1 cellular context compared by ENCODE assay signal in the genomic region with DNA sequence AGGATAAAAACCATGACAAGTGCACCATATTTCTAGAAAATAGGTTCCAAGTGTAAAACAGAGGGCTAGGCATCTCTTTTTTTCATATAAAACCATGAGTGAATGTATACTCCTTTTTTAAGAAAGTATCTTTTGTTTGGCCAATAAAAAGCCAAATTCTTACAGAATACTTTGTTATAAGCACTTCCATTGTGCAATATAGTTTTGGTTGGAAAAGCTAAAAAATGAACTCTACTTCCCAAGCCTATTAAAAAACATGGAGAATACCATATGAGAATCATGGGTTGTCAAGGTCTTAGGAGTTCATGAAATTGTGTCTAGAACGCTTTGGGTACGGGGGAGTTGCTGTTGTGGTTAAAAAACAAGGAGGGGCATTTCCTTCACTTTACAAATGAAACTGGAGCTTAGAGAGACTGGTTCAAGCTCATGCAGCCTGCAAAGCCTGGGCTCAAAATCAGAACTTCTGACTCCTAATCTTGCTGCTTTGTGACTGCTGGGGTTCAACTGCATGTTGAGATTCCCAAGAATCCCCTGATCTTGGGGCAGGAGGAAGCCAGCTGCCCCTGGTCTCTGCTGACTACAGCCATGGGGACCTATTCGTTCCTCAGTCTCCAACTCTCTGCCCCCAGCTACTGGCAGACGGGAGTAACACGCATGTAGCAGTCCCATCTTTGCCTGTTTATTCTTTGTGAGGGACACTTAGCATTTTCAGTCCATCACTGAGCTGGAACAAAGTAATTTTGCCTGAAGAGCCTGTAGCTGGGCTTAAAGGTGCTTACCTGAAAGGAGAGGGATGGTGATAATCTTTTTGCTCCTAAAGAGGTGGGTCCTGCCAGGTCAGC.
TF ChIP-seq lines count a peak whose summit lies in the region.

No MANE protein-coding gene starts in this region.

TF ChIP-seq in K562, 482 proteins besides CTCF, POLR2A, EP300 and RAD21 (continued from another document):
- TF ChIP-seq, protein P1, sequence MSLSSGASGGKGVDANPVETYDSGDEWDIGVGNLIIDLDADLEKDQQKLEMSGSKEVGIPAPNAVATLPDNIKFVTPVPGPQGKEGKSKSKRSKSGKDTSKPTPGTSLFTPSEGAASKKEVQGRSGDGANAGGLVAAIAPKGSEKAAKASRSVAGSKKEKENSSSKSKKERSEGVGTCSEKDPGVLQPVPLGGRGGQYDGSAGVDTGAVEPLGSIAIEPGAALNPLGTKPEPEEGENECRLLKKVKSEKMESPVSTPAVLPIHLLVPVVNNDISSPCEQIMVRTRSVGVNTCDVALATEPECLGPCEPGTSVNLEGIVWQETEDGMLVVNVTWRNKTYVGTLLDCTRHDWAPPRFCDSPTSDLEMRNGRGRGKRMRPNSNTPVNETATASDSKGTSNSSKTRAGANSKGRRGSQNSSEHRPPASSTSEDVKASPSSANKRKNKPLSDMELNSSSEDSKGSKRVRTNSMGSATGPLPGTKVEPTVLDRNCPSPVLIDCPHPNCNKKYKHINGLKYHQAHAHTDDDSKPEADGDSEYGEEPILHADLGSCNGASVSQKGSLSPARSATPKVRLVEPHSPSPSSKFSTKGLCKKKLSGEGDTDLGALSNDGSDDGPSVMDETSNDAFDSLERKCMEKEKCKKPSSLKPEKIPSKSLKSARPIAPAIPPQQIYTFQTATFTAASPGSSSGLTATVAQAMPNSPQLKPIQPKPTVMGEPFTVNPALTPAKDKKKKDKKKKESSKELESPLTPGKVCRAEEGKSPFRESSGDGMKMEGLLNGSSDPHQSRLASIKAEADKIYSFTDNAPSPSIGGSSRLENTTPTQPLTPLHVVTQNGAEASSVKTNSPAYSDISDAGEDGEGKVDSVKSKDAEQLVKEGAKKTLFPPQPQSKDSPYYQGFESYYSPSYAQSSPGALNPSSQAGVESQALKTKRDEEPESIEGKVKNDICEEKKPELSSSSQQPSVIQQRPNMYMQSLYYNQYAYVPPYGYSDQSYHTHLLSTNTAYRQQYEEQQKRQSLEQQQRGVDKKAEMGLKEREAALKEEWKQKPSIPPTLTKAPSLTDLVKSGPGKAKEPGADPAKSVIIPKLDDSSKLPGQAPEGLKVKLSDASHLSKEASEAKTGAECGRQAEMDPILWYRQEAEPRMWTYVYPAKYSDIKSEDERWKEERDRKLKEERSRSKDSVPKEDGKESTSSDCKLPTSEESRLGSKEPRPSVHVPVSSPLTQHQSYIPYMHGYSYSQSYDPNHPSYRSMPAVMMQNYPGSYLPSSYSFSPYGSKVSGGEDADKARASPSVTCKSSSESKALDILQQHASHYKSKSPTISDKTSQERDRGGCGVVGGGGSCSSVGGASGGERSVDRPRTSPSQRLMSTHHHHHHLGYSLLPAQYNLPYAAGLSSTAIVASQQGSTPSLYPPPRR (CRISPR knock-in tag; IDR thresholded peaks at IDR 0.05; ENCODE audit: borderline replicate concordance): no peak
- peak; percentile 32; the same call in 1 of the 2 replicates for TF ChIP-seq DPF2 (IDR thresholded peaks at IDR 0.05)
- TF ChIP-seq DACH1 (IDR thresholded peaks at IDR 0.05; ENCODE audit: partially characterized antibody): no peak
- peak; percentile 42; the same call in 1 of the 2 replicates for TF ChIP-seq KLF16 (IDR thresholded peaks at IDR 0.05)
- TF ChIP-seq, protein P2, sequence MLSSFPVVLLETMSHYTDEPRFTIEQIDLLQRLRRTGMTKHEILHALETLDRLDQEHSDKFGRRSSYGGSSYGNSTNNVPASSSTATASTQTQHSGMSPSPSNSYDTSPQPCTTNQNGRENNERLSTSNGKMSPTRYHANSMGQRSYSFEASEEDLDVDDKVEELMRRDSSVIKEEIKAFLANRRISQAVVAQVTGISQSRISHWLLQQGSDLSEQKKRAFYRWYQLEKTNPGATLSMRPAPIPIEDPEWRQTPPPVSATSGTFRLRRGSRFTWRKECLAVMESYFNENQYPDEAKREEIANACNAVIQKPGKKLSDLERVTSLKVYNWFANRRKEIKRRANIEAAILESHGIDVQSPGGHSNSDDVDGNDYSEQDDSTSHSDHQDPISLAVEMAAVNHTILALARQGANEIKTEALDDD (IDR thresholded peaks at IDR 0.05): 0 out of 2 replicates have a peak, but pooled peaks have one; percentile 32
- TF ChIP-seq JUNB (CRISPR knock-in tag; conservative IDR thresholded peaks at IDR 0.05): no peak
- TF ChIP-seq, protein P3, sequence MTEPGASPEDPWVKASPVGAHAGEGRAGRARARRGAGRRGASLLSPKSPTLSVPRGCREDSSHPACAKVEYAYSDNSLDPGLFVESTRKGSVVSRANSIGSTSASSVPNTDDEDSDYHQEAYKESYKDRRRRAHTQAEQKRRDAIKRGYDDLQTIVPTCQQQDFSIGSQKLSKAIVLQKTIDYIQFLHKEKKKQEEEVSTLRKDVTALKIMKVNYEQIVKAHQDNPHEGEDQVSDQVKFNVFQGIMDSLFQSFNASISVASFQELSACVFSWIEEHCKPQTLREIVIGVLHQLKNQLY (CRISPR knock-in tag; conservative IDR thresholded peaks at IDR 0.05): no peak
- peak; percentile 72 for TF ChIP-seq CEBPB (tag; IDR thresholded peaks at IDR 0.05)
- TF ChIP-seq RFX1 (IDR thresholded peaks at IDR 0.05): no peak
- TF ChIP-seq ZNF707 (CRISPR knock-in tag; conservative IDR thresholded peaks at IDR 0.05): no peak
- no peak for TF ChIP-seq GTF2F1 (IDR thresholded peaks at IDR 0.05; ENCODE audit: low read depth, low read length)
- peak; percentile 16; the same call in 1 of the 2 replicates for TF ChIP-seq ESRRA (IDR thresholded peaks at IDR 0.05; ENCODE audit: borderline replicate concordance, low read depth)
- TF ChIP-seq CC2D1A (IDR thresholded peaks at IDR 0.05): 0 out of 2 replicates have a peak, but pooled peaks have one; percentile 47
- no peak for TF ChIP-seq ZFX (CRISPR knock-in tag; IDR thresholded peaks at IDR 0.05)
- no peak for TF ChIP-seq BRF1 (IDR thresholded peaks at IDR 0.05; ENCODE audit: borderline replicate concordance, extremely low read depth, insufficient read length)
- TF ChIP-seq, protein P4, sequence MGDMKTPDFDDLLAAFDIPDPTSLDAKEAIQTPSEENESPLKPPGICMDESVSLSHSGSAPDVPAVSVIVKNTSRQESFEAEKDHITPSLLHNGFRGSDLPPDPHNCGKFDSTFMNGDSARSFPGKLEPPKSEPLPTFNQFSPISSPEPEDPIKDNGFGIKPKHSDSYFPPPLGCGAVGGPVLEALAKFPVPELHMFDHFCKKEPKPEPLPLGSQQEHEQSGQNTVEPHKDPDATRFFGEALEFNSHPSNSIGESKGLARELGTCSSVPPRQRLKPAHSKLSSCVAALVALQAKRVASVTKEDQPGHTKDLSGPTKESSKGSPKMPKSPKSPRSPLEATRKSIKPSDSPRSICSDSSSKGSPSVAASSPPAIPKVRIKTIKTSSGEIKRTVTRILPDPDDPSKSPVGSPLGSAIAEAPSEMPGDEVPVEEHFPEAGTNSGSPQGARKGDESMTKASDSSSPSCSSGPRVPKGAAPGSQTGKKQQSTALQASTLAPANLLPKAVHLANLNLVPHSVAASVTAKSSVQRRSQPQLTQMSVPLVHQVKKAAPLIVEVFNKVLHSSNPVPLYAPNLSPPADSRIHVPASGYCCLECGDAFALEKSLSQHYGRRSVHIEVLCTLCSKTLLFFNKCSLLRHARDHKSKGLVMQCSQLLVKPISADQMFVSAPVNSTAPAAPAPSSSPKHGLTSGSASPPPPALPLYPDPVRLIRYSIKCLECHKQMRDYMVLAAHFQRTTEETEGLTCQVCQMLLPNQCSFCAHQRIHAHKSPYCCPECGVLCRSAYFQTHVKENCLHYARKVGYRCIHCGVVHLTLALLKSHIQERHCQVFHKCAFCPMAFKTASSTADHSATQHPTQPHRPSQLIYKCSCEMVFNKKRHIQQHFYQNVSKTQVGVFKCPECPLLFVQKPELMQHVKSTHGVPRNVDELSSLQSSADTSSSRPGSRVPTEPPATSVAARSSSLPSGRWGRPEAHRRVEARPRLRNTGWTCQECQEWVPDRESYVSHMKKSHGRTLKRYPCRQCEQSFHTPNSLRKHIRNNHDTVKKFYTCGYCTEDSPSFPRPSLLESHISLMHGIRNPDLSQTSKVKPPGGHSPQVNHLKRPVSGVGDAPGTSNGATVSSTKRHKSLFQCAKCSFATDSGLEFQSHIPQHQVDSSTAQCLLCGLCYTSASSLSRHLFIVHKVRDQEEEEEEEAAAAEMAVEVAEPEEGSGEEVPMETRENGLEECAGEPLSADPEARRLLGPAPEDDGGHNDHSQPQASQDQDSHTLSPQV (IDR thresholded peaks at IDR 0.05): 0 out of 2 replicates have a peak, but pooled peaks have one; percentile 10
- TF ChIP-seq RCOR1 (IDR thresholded peaks at IDR 0.05; ENCODE audit: borderline replicate concordance in 1 of 2, low read depth in 2 of 2, low read length in 2 of 2): peak in 1 of 2 experiments; percentile 37; a peak in 2 of 4 replicates
- TF ChIP-seq BRD9 (IDR thresholded peaks at IDR 0.05; ENCODE audit: low read depth, partially characterized antibody): no peak
- TF ChIP-seq KDM1A (IDR thresholded peaks at IDR 0.05): peak in 1 of 2 experiments; percentile 74; a peak in 2 of 4 replicates
- no peak for TF ChIP-seq C11orf30 (IDR thresholded peaks at IDR 0.05; ENCODE audit: low read depth)
- peak; percentile 58 to 69; a peak in 3 of 4 replicates for TF ChIP-seq FOXK2 (conservative IDR thresholded peaks at IDR 0.05 in 1 of 2, IDR thresholded peaks at IDR 0.05 in 1 of 2; ENCODE audit: low read depth in 2 of 2)
- TF ChIP-seq ZNF583 (CRISPR knock-in tag; IDR thresholded peaks at IDR 0.05): no peak
- no peak for TF ChIP-seq GATA2 (CRISPR knock-in tag; IDR thresholded peaks at IDR 0.05)
- 0 out of 2 replicates have a peak, but pooled peaks have one; percentile 40 for TF ChIP-seq MTA3 (IDR thresholded peaks at IDR 0.05; ENCODE audit: borderline replicate concordance)
- no peak for TF ChIP-seq ZNF699 (CRISPR knock-in tag; IDR thresholded peaks at IDR 0.05; ENCODE audit: insufficient replicate concordance)
- peak; percentile 17; the same call in 1 of the 2 replicates for TF ChIP-seq JUND (IDR thresholded peaks at IDR 0.05; ENCODE audit: borderline replicate concordance, low read depth, low read length)
- TF ChIP-seq JUND (tag; IDR thresholded peaks at IDR 0.05; ENCODE audit: borderline replicate concordance, low read depth, low read length): no peak
- TF ChIP-seq ZNF431 (CRISPR knock-in tag; IDR thresholded peaks at IDR 0.05): no peak
